ENCODE assay signal across 21 cellular contexts in the genomic region with DNA sequence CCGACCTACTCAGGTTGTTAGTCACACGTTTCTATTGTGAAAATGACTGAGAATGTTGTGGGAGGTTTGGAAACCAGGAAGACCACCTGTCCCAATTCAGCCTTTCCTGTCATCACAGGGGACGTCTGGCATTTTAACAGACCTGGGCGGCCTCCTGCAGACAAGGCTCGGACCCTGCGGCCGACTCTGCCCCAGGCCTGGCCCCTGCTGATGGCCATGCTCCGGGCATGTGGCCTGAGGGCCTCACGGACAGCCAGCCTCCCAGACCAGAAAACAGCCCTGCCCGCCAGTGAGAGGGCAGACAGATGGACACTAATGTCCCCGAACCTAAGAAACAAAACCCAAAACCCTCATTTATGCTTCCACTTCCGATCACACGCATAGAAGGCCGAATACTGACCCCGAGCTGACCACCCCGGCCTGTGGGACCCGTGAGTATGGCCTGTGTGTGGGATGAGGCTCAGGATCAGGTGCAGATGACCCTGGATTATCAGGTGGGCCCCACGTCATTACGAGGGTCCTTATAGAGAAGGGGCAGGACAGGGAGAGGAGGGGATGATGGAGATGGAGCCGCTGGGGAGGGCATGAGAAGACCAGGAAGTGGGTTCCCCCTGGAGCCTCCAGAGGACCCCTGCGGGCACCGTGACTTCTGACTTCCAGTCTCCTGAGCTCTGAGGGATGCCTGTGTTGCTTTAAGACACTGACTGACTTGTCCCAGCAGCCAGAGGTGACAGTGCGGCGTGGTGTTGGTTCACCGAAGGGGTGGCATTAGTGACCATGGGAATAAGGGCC. TPM values are rescaled to one million over a fixed set of nuclear protein-coding genes. Genes with fewer than 3 reads are reported as not detected.
DNase-seq lines count a peak whose midpoint lies in the region; ATAC-seq and TF ChIP-seq lines count a peak whose summit lies in the region.
"Had no signal": no experiment of that assay in that cellular context is flagged by ENCODE, and none has a peak within 500 bp of the region (broad histone marks: within the 10 kb centered on the region; RNA-seq: fewer than 3 reads in every experiment).

No MANE protein-coding gene starts in this region.

- H3K27ac ChIP-seq in ascending aorta (peak overlapping the region; percentile 49 to 52), right atrium auricular region (peak overlapping the region; percentile 90 to 91), neuronal stem cell (replicated peaks; ENCODE audit: low read length) (no peak overlapping the region)
- H3K27ac ChIP-seq: thyroid gland had no signal

- no peak overlapping the region for H3K23ac ChIP-seq in neuronal stem cell (ENCODE audit: low read depth, low read length, poor library complexity)

- TF ChIP-seq CTCF in ascending aorta (IDR thresholded peaks at IDR 0.05) = no peak
- no peak for TF ChIP-seq CTCF in right atrium auricular region (IDR thresholded peaks at IDR 0.05)

- H2BK12ac ChIP-seq in neuronal stem cell (ENCODE audit: low read length) = no peak overlapping the region

- H3K9me3 ChIP-seq in ascending aorta = no peaks in the 10 kb centered on the region
- H3K9me3 ChIP-seq in right atrium auricular region = no peaks in the 10 kb centered on the region
- peaks cover 0 to 2% of the 10 kb centered on the region in 2 donors for H3K9me3 ChIP-seq in neuronal stem cell (replicated peaks in 1 of 2; ENCODE audit: control insufficient read depth in 2 of 2, insufficient read depth in 1 of 2, low read depth in 1 of 2, low read length in 2 of 2)
- H3K9me3 ChIP-seq: thyroid gland had no signal

- no peak overlapping the region for H2BK15ac ChIP-seq in neuronal stem cell (ENCODE audit: low read length)

- no peak overlapping the region for H3K4ac ChIP-seq in neuronal stem cell (ENCODE audit: low read length)

- H2BK5ac ChIP-seq in neuronal stem cell (ENCODE audit: low read length) = no peak overlapping the region

- H3K14ac ChIP-seq in neuronal stem cell (ENCODE audit: low read length) = peak overlapping the region; percentile 61

- H2AFZ ChIP-seq in neuronal stem cell (ENCODE audit: low read length) = no peak overlapping the region

- intact Hi-C loops in ascending aorta (cut with DNase I) = no loop called here

- H3K4me2 ChIP-seq in neuronal stem cell (ENCODE audit: insufficient read depth, low read length, poor library complexity, severe bottlenecking) = no peak overlapping the region

- peak; percentile 15 for DNase-seq in ELF-1 (ENCODE audit: low read depth, low spot score)
- DNase-seq in ascending aorta (ENCODE audit: low spot score in 2 of 2) = peak in 1 of 2 donors; percentile 61
- no peak for DNase-seq in right atrium auricular region (ENCODE audit: low spot score)
- DNase-seq in neuronal stem cell (ENCODE audit: low spot score) = no peak
- DNase-seq in foreskin melanocyte = no peak
- no peak for DNase-seq in HEK293T (ENCODE audit: extremely low spot score)
- DNase-seq in NCI-H1930 (lab: John Stamatoyannopoulos, UW) = no peak
- DNase-seq: activated B cell treated with CpG ODN at 0.5 μM for 24 hours; activated CD4-positive, alpha-beta T cell treated with anti-CD3 and anti-CD28 coated beads, Interleukin-2, amount 50 U/mL, for 48 hours; activated naive CD4-positive, alpha-beta T cell treated with Interleukin-2 at 50 U/mL for 16 hours; CD4-positive, CD25-positive, alpha-beta regulatory T cell; DND-41; effector CD8-positive, alpha-beta T cell; IMR-90; NCI-H1048; NCI-H187 treated with DMSO at 0.1 percent for 48 hours; NCI-H524 treated with DMSO at 0.1 percent for 48 hours; PC-3; SIG-M5; thyroid gland had no signal

- CTCF ChIA-PET in HEK293T (lab: Yijun Ruan, JAX) = no interaction called here

- H3K4me1 ChIP-seq in ascending aorta (peaks cover 2 to 36% of the 10 kb centered on the region in 2 donors), right atrium auricular region (peaks cover 0 to 94% of the 10 kb centered on the region in 2 donors), neuronal stem cell (ENCODE audit: control insufficient read depth in 2 of 2, insufficient read depth in 1 of 2, low read depth in 1 of 2, low read length in 2 of 2) (peaks cover 18 to 24% of the 10 kb centered on the region in 2 donors)

- no peak overlapping the region for H4K8ac ChIP-seq in neuronal stem cell (ENCODE audit: low read depth, low read length)

- no peak overlapping the region for H3K4me3 ChIP-seq in ascending aorta
- no peak overlapping the region for H3K4me3 ChIP-seq in right atrium auricular region
- no peak overlapping the region for H3K4me3 ChIP-seq in neuronal stem cell (ENCODE audit: low read length in 2 of 2)
- H3K4me3 ChIP-seq: thyroid gland had no signal

- H3K18ac ChIP-seq in neuronal stem cell (ENCODE audit: low read length) = no peak overlapping the region

- no peak overlapping the region for H2BK120ac ChIP-seq in neuronal stem cell (ENCODE audit: low read depth, low read length)

- no CpG with 5 or more reads among the region's 25 CpGs for WGBS in neuronal stem cell (ENCODE audit: extremely low coverage in 2 of 2, insufficient read length in 2 of 2, insufficient replicate concordance in 1 of 2), 2 donors

- POLR2A ChIA-PET in HEK293T (lab: Yijun Ruan, JAX) = no interaction called here

- H3K27me3 ChIP-seq in ascending aorta (no peaks in the 10 kb centered on the region), right atrium auricular region (no peaks in the 10 kb centered on the region), neuronal stem cell (ENCODE audit: control insufficient read depth in 3 of 3, insufficient read depth in 3 of 3, low read depth in 1 of 3, low read length in 3 of 3) (peaks cover 0 to 66% (median 0%) of the 10 kb centered on the region in 3 experiments)
- H3K27me3 ChIP-seq: thyroid gland had no signal

- H2AK5ac ChIP-seq in neuronal stem cell (ENCODE audit: low read depth, low read length) = peak overlapping the region; percentile 79

- H3K9ac ChIP-seq in neuronal stem cell (ENCODE audit: low read depth, low read length, poor library complexity) = no peak overlapping the region

- no peak for ATAC-seq in activated CD4-positive, CD25-positive, alpha-beta regulatory T cell treated with anti-CD3 and anti-CD28 coated beads, Interleukin-2, amount 50 U/mL, for 24 hours
- ATAC-seq: PC-3 had no signal

- H3K36me3 ChIP-seq in ascending aorta = no peaks in the 10 kb centered on the region
- no peaks in the 10 kb centered on the region for H3K36me3 ChIP-seq in right atrium auricular region
- H3K36me3 ChIP-seq in neuronal stem cell (replicated peaks in 1 of 2; ENCODE audit: control insufficient read depth in 2 of 2, insufficient read depth in 2 of 2, low read length in 2 of 2) = peaks cover 0 to 2% of the 10 kb centered on the region in 2 donors
- H3K36me3 ChIP-seq: thyroid gland had no signal

- peaks cover 28% of the 10 kb centered on the region for H3K79me1 ChIP-seq in neuronal stem cell (ENCODE audit: low read depth, low read length)

- no peak overlapping the region for H4K91ac ChIP-seq in neuronal stem cell (ENCODE audit: low read depth, low read length, poor library complexity)

TF ChIP-seq in HEK293T, 16 proteins besides CTCF, POLR2A, EP300 and RAD21:
- no peak for TF ChIP-seq NFRKB (IDR thresholded peaks at IDR 0.05)
- TF ChIP-seq LEF1 (IDR thresholded peaks at IDR 0.05; ENCODE audit: borderline replicate concordance) = no peak
- no peak for TF ChIP-seq L3MBTL2 (conservative IDR thresholded peaks at IDR 0.05)
- no peak for TF ChIP-seq SUZ12 (IDR thresholded peaks at IDR 0.05)

RNA-seq across cellular contexts. Expression of a gene that starts 9.6 kb away (rescaled TPM):
- 699 TPM for total RNA-seq in ascending aorta
- total RNA-seq in right atrium auricular region = 100 to 1,000 TPM; 117 to 134 TPM
- 42.5 TPM for polyA plus RNA-seq in neuronal stem cell (2013, experiment 1 of 2)
- 42.1 TPM for polyA plus RNA-seq in neuronal stem cell (2013, experiment 2 of 2)
